In genomic region chr10:87095241-87095945, GRCh38 we compare ENCODE assay signal across 1 cellular context.
A peak's percentile ranks its signal among the peaks of the same experiment; 100 is the strongest.
TF ChIP-seq lines count a peak whose summit lies in the region.

No MANE protein-coding gene starts in this region.

TF ChIP-seq in GM12878, 131 proteins besides CTCF, POLR2A, EP300 and RAD21 (continued from another document and continues in another):
- TF ChIP-seq PBX3 (IDR thresholded peaks at IDR 0.05; ENCODE audit: insufficient replicate concordance, low read depth, low read length), result no peak
- no peak for TF ChIP-seq NR2C1 (IDR thresholded peaks at IDR 0.05)
- TF ChIP-seq, protein P1, sequence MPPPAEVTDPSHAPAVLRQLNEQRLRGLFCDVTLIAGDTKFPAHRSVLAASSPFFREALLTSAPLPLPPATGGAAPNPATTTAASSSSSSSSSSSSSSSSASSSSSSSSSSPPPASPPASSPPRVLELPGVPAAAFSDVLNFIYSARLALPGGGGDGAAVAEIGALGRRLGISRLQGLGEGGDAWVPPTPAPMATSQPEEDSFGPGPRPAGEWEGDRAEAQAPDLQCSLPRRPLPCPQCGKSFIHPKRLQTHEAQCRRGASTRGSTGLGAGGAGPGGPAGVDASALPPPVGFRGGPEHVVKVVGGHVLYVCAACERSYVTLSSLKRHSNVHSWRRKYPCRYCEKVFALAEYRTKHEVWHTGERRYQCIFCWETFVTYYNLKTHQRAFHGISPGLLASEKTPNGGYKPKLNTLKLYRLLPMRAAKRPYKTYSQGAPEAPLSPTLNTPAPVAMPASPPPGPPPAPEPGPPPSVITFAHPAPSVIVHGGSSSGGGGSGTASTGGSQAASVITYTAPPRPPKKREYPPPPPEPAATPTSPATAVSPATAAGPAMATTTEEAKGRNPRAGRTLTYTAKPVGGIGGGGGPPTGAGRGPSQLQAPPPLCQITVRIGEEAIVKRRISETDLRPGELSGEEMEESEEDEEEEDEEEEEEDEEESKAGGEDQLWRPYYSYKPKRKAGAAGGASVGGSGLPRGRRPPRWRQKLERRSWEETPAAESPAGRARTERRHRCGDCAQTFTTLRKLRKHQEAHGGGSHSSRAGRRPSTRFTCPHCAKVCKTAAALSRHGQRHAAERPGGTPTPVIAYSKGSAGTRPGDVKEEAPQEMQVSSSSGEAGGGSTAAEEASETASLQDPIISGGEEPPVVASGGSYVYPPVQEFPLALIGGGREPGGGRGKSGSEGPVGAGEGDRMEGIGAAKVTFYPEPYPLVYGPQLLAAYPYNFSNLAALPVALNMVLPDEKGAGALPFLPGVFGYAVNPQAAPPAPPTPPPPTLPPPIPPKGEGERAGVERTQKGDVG (CRISPR knock-in tag; IDR thresholded peaks at IDR 0.05), result no peak
- TF ChIP-seq ATF7 (IDR thresholded peaks at IDR 0.05; ENCODE audit: low read depth), result no peak
- TF ChIP-seq, protein P2, sequence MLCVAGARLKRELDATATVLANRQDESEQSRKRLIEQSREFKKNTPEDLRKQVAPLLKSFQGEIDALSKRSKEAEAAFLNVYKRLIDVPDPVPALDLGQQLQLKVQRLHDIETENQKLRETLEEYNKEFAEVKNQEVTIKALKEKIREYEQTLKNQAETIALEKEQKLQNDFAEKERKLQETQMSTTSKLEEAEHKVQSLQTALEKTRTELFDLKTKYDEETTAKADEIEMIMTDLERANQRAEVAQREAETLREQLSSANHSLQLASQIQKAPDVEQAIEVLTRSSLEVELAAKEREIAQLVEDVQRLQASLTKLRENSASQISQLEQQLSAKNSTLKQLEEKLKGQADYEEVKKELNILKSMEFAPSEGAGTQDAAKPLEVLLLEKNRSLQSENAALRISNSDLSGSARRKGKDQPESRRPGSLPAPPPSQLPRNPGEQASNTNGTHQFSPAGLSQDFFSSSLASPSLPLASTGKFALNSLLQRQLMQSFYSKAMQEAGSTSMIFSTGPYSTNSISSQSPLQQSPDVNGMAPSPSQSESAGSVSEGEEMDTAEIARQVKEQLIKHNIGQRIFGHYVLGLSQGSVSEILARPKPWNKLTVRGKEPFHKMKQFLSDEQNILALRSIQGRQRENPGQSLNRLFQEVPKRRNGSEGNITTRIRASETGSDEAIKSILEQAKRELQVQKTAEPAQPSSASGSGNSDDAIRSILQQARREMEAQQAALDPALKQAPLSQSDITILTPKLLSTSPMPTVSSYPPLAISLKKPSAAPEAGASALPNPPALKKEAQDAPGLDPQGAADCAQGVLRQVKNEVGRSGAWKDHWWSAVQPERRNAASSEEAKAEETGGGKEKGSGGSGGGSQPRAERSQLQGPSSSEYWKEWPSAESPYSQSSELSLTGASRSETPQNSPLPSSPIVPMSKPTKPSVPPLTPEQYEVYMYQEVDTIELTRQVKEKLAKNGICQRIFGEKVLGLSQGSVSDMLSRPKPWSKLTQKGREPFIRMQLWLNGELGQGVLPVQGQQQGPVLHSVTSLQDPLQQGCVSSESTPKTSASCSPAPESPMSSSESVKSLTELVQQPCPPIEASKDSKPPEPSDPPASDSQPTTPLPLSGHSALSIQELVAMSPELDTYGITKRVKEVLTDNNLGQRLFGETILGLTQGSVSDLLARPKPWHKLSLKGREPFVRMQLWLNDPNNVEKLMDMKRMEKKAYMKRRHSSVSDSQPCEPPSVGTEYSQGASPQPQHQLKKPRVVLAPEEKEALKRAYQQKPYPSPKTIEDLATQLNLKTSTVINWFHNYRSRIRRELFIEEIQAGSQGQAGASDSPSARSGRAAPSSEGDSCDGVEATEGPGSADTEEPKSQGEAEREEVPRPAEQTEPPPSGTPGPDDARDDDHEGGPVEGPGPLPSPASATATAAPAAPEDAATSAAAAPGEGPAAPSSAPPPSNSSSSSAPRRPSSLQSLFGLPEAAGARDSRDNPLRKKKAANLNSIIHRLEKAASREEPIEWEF (IDR thresholded peaks at IDR 0.05; ENCODE audit: insufficient replicate concordance, low read depth, low read length), result no peak
- 0 out of 2 replicates have a peak, but pooled peaks have one; percentile 33 for TF ChIP-seq SREBF1 (IDR thresholded peaks at IDR 0.05; ENCODE audit: low read length)
- peak; percentile 93 for TF ChIP-seq MAX (IDR thresholded peaks at IDR 0.05; ENCODE audit: low read depth, low read length)
- TF ChIP-seq PRDM15 (CRISPR knock-in tag; IDR thresholded peaks at IDR 0.05), result no peak
- peak; percentile 67 for TF ChIP-seq IKZF1 (conservative IDR thresholded peaks at IDR 0.05)
- TF ChIP-seq, protein P3, sequence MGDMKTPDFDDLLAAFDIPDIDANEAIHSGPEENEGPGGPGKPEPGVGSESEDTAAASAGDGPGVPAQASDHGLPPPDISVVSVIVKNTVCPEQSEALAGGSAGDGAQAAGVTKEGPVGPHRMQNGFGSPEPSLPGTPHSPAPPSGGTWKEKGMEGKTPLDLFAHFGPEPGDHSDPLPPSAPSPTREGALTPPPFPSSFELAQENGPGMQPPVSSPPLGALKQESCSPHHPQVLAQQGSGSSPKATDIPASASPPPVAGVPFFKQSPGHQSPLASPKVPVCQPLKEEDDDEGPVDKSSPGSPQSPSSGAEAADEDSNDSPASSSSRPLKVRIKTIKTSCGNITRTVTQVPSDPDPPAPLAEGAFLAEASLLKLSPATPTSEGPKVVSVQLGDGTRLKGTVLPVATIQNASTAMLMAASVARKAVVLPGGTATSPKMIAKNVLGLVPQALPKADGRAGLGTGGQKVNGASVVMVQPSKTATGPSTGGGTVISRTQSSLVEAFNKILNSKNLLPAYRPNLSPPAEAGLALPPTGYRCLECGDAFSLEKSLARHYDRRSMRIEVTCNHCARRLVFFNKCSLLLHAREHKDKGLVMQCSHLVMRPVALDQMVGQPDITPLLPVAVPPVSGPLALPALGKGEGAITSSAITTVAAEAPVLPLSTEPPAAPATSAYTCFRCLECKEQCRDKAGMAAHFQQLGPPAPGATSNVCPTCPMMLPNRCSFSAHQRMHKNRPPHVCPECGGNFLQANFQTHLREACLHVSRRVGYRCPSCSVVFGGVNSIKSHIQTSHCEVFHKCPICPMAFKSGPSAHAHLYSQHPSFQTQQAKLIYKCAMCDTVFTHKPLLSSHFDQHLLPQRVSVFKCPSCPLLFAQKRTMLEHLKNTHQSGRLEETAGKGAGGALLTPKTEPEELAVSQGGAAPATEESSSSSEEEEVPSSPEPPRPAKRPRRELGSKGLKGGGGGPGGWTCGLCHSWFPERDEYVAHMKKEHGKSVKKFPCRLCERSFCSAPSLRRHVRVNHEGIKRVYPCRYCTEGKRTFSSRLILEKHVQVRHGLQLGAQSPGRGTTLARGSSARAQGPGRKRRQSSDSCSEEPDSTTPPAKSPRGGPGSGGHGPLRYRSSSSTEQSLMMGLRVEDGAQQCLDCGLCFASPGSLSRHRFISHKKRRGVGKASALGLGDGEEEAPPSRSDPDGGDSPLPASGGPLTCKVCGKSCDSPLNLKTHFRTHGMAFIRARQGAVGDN (IDR thresholded peaks at IDR 0.05), result peak; percentile 87
- no peak for TF ChIP-seq ATF2 (IDR thresholded peaks at IDR 0.05; ENCODE audit: low read length)
- no peak for TF ChIP-seq ZZZ3 (IDR thresholded peaks at IDR 0.05; ENCODE audit: control insufficient read depth, insufficient read length, low read depth)
- TF ChIP-seq NFYA (IDR thresholded peaks at IDR 0.05; ENCODE audit: borderline replicate concordance, low read depth, low read length), result no peak
- TF ChIP-seq POU2F2 (IDR thresholded peaks at IDR 0.05; ENCODE audit: borderline replicate concordance, low read depth, low read length), result peak; percentile 88
- TF ChIP-seq WRNIP1 (IDR thresholded peaks at IDR 0.05; ENCODE audit: borderline replicate concordance, low read depth, low read length), result no peak
- no peak for TF ChIP-seq ZNF24 (IDR thresholded peaks at IDR 0.05)
- no peak for TF ChIP-seq PAX8 (IDR thresholded peaks at IDR 0.05)
- peak; percentile 72 for TF ChIP-seq SMARCA5 (IDR thresholded peaks at IDR 0.05)
- TF ChIP-seq TCF7 (IDR thresholded peaks at IDR 0.05; ENCODE audit: borderline replicate concordance), result no peak
- TF ChIP-seq, protein P4, sequence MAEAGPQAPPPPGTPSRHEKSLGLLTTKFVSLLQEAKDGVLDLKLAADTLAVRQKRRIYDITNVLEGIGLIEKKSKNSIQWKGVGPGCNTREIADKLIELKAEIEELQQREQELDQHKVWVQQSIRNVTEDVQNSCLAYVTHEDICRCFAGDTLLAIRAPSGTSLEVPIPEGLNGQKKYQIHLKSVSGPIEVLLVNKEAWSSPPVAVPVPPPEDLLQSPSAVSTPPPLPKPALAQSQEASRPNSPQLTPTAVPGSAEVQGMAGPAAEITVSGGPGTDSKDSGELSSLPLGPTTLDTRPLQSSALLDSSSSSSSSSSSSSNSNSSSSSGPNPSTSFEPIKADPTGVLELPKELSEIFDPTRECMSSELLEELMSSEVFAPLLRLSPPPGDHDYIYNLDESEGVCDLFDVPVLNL (IDR thresholded peaks at IDR 0.05; ENCODE audit: low read depth, low read length), result no peak
- TF ChIP-seq ZBTB40 (IDR thresholded peaks at IDR 0.05; ENCODE audit: borderline replicate concordance), result no peak
- TF ChIP-seq SIN3A (IDR thresholded peaks at IDR 0.05; ENCODE audit: low read depth, low read length), result peak; percentile 87
- 0 out of 2 replicates have a peak, but pooled peaks have one; percentile 6 for TF ChIP-seq BCL11A (IDR thresholded peaks at IDR 0.05; ENCODE audit: low read depth, low read length)
- TF ChIP-seq SIX5 (IDR thresholded peaks at IDR 0.05; ENCODE audit: low read depth, low read length, severe bottlenecking), result no peak
- TF ChIP-seq RAD51 (IDR thresholded peaks at IDR 0.05), result peak; percentile 49; the same call in 1 of the 2 replicates
